ENCODE assay signal across 41 cellular contexts in the genomic region with DNA sequence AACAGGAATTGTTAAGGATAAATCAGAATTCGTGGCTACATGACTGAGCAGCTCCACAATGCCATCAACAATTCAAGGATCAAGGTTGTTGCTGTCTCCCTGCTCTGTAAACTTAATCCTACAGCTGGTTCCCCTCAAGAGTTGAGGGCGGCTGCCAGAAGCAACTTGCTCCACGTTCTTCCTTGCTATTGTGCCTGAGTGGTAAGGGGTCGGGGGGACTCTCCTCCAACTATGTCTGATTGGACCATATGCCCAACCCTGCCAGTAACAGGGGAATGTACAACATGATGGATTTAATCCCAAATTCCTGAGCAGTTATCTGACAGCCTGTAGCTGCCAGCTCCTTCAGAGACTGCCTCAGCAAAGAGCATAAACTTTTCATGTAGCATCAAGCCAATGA. TPM values are rescaled to one million over a fixed set of nuclear protein-coding genes. Genes with fewer than 3 reads are reported as not detected.
"Had no signal": no experiment of that assay in that cellular context is flagged by ENCODE, and none has a peak within 500 bp of the region (broad histone marks: within the 10 kb centered on the region; RNA-seq: fewer than 3 reads in every experiment).

No MANE protein-coding gene starts in this region.

- H3K4me1 ChIP-seq: ascending aorta, body of pancreas, breast epithelium, Peyer's patch had no signal

- H3K9me3 ChIP-seq: ascending aorta, body of pancreas, breast epithelium, Peyer's patch had no signal

- H3K4me1 Mint-ChIP-seq: activated CD4-positive, alpha-beta memory T cell treated with anti-CD3 and anti-CD28 coated beads, Interleukin-2, amount 10 ng/mL, durations not matched to agents 7 days and 5 days; activated CD8-positive, alpha-beta memory T cell treated with anti-CD3 and anti-CD28 coated beads, Interleukin-2, amount 10 ng/mL, durations not matched to agents 7 days and 5 days; activated naive CD8-positive, alpha-beta T cell treated with anti-CD3 and anti-CD28 coated beads for 36 hours; IgD-negative memory B cell had no signal

- H3K4me3 ChIP-seq: ascending aorta, body of pancreas, breast epithelium, Peyer's patch had no signal

- H3K36me3 Mint-ChIP-seq: activated CD8-positive, alpha-beta memory T cell treated with anti-CD3 and anti-CD28 coated beads, Interleukin-2, amount 10 ng/mL, durations not matched to agents 7 days and 5 days; activated naive CD8-positive, alpha-beta T cell treated with anti-CD3 and anti-CD28 coated beads for 36 hours had no signal

- H3K27ac Mint-ChIP-seq: activated CD4-positive, alpha-beta memory T cell treated with anti-CD3 and anti-CD28 coated beads, Interleukin-2, amount 10 ng/mL, durations not matched to agents 7 days and 5 days; activated CD8-positive, alpha-beta memory T cell treated with anti-CD3 and anti-CD28 coated beads, Interleukin-2, amount 10 ng/mL, durations not matched to agents 7 days and 5 days; activated naive CD8-positive, alpha-beta T cell treated with anti-CD3 and anti-CD28 coated beads for 36 hours had no signal

- ATAC-seq: activated CD8-positive, alpha-beta memory T cell treated with anti-CD3 and anti-CD28 coated beads, Interleukin-2, amount 10 ng/mL, durations not matched to agents 7 days and 5 days; body of pancreas; PC-3 had no signal

- H3K9me3 Mint-ChIP-seq: activated CD4-positive, alpha-beta memory T cell treated with anti-CD3 and anti-CD28 coated beads, Interleukin-2, amount 10 ng/mL, durations not matched to agents 7 days and 5 days had no signal

- DNase-seq: activated CD4-positive, alpha-beta memory T cell treated with anti-CD3 and anti-CD28 coated beads, Interleukin-2, amount 10 ng/mL, durations not matched to agents 7 days and 5 days; activated CD4-positive, alpha-beta T cell treated with anti-CD3 and anti-CD28 coated beads for 1 hour; activated CD4-positive, alpha-beta T cell treated with anti-CD3 and anti-CD28 coated beads for 48 hours; activated CD4-positive, CD25-positive, alpha-beta regulatory T cell; activated CD8-positive, alpha-beta memory T cell treated with anti-CD3 and anti-CD28 coated beads for 24 hours; activated CD8-positive, alpha-beta memory T cell treated with anti-CD3 and anti-CD28 coated beads, Interleukin-2, amount 10 ng/mL, durations not matched to agents 7 days and 5 days; activated CD8-positive, alpha-beta memory T cell treated with anti-CD3 and anti-CD28 coated beads, Interleukin-2, amount 50 U/mL, for 48 hours; activated effector memory CD4-positive, alpha-beta T cell treated with Interleukin-2 at 50 U/mL for 16 hours; activated naive CD4-positive, alpha-beta T cell; activated naive CD4-positive, alpha-beta T cell treated with anti-CD3 and anti-CD28 coated beads, Interleukin-2, amount 50 U/mL, for 16 hours; activated naive CD8-positive, alpha-beta T cell treated with anti-CD3 and anti-CD28 coated beads for 36 hours; activated T-cell treated with anti-CD3 and anti-CD28 coated beads, Interleukin-2, amount 50 U/mL, for 48 hours; amygdala; body of pancreas; caudate nucleus; Karpas-422; KBM-7; MM.1S; MV-4-11; NCI-H1092; NCI-H1417; NCI-H146; NCI-H187; NCI-H2029 treated with DMSO at 0.1 percent for 48 hours; NCI-H2107; NCI-H2171; NCI-H510A; NCI-H526; NCI-H748 treated with DMSO at 0.1 percent for 48 hours; NK-92 treated with Interleukin-12 subunit alpha and Interleukin-12 subunit beta, amount 100 ng/mL, for 24 hours; PC-3; Peyer's patch; RPMI8226; SW 1271; T-helper 1 cell; T-helper 2 cell; T-helper 9 cell; WERI-Rb-1 had no signal

- H3K4me3 Mint-ChIP-seq: activated CD4-positive, alpha-beta memory T cell treated with anti-CD3 and anti-CD28 coated beads, Interleukin-2, amount 10 ng/mL, durations not matched to agents 7 days and 5 days; activated CD8-positive, alpha-beta memory T cell treated with anti-CD3 and anti-CD28 coated beads, Interleukin-2, amount 10 ng/mL, durations not matched to agents 7 days and 5 days; activated naive CD8-positive, alpha-beta T cell treated with anti-CD3 and anti-CD28 coated beads for 36 hours; IgD-negative memory B cell had no signal

- H3K36me3 ChIP-seq: ascending aorta, breast epithelium, Peyer's patch, WERI-Rb-1 had no signal

- H3K27ac ChIP-seq: ascending aorta, body of pancreas, breast epithelium, Peyer's patch, WERI-Rb-1 had no signal

- H3K27me3 ChIP-seq: ascending aorta, body of pancreas, Peyer's patch had no signal

RNA-seq across cellular contexts. Expression of gene MECOM, which starts 37.9 kb away (rescaled TPM):
- total RNA-seq: activated CD4-positive, alpha-beta memory T cell treated with anti-CD3 and anti-CD28 coated beads, Interleukin-2, amount 10 ng/mL, durations not matched to agents 7 days and 5 days; activated CD8-positive, alpha-beta memory T cell treated with anti-CD3 and anti-CD28 coated beads, Interleukin-2, amount 10 ng/mL, durations not matched to agents 7 days and 5 days; activated naive CD8-positive, alpha-beta T cell treated with anti-CD3 and anti-CD28 coated beads for 36 hours had no signal
